Comparison of ENCODE assay signal across 20 cellular contexts in the genomic region with DNA sequence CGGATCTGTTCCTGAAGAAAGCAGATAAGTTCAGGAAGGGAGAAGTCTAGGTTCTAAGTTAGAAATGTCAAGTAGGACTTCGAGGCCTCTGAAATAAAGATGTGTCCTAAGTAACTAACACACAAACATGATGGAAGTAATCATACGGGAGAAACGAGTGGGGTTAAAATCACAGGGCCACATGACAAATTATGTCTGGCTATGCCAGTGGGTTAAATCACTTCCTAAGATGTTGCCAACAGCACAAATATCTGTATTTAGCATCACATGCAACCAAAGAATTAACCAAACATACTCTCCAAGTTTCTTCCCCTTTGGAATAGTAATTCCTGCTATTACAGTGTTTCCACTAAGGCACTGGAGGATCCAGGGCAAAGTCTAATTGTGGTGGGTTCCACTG.
"Had no signal": no experiment of that assay in that cellular context is flagged by ENCODE, and none has a peak within 500 bp of the region (broad histone marks: within the 10 kb centered on the region; RNA-seq: fewer than 3 reads in every experiment).

No MANE protein-coding gene starts in this region.

- DNase-seq: activated CD4-positive, alpha-beta T cell treated with anti-CD3 and anti-CD28 coated beads for 48 hours; activated CD4-positive, CD25-positive, alpha-beta regulatory T cell; activated CD8-positive, alpha-beta T cell treated with anti-CD3 and anti-CD28 coated beads for 36 hours; activated naive CD4-positive, alpha-beta T cell treated with anti-CD3 and anti-CD28 coated beads for 36 hours; activated T-cell treated with anti-CD3 and anti-CD28 coated beads, Interleukin-2, amount 50 U/mL, for 4 hours; cerebellar nuclear complex; effector memory CD8-positive, alpha-beta T cell; foreskin keratinocyte; nephron progenitor cell; nucleus accumbens; stimulated activated CD4-positive, alpha-beta T cell treated with anti-CD3 and anti-CD28 coated beads, Interleukin-15, amount 100 ng/mL, for 24 hours; stimulated activated CD4-positive, alpha-beta T cell treated with anti-CD3 and anti-CD28 coated beads, Interleukin-2, amount 100 ng/mL, for 48 hours; stimulated activated naive CD8-positive, alpha-beta T cell treated with anti-CD3 and anti-CD28 coated beads, Interleukin-15, amount 100 ng/mL, for 72 hours; T1000; testis; upper lobe of right lung had no signal

- H3K4me1 ChIP-seq: breast epithelium had no signal

- H3K27ac ChIP-seq: breast epithelium, foreskin keratinocyte, hepatocyte, testis had no signal

- H3K9me3 Mint-ChIP-seq: activated CD8-positive, alpha-beta T cell treated with anti-CD3 and anti-CD28 coated beads for 36 hours; activated naive CD4-positive, alpha-beta T cell treated with anti-CD3 and anti-CD28 coated beads for 36 hours; activated T-cell treated with anti-CD3 and anti-CD28 coated beads, Interleukin-2, amount 50 U/mL, for 4 hours; effector memory CD8-positive, alpha-beta T cell; nephron progenitor cell; stimulated activated naive CD8-positive, alpha-beta T cell treated with anti-CD3 and anti-CD28 coated beads, Interleukin-15, amount 100 ng/mL, for 72 hours had no signal

- H3K36me3 ChIP-seq: breast epithelium, upper lobe of right lung had no signal

- H3K4me3 Mint-ChIP-seq: activated CD8-positive, alpha-beta T cell treated with anti-CD3 and anti-CD28 coated beads for 36 hours; activated naive CD4-positive, alpha-beta T cell treated with anti-CD3 and anti-CD28 coated beads for 36 hours; activated T-cell treated with anti-CD3 and anti-CD28 coated beads, Interleukin-2, amount 50 U/mL, for 4 hours; effector memory CD8-positive, alpha-beta T cell; nephron progenitor cell; stimulated activated naive CD8-positive, alpha-beta T cell treated with anti-CD3 and anti-CD28 coated beads, Interleukin-15, amount 100 ng/mL, for 72 hours had no signal

- ATAC-seq: activated CD8-positive, alpha-beta T cell treated with anti-CD3 and anti-CD28 coated beads for 36 hours; activated T-cell treated with anti-CD3 and anti-CD28 coated beads, Interleukin-2, amount 50 U/mL, for 4 hours; effector memory CD8-positive, alpha-beta T cell; foreskin keratinocyte; stimulated activated naive CD8-positive, alpha-beta T cell treated with anti-CD3 and anti-CD28 coated beads, Interleukin-15, amount 100 ng/mL, for 72 hours; upper lobe of right lung had no signal

- H3K9me3 ChIP-seq: breast epithelium, testis, upper lobe of right lung had no signal

- H3K27ac Mint-ChIP-seq: activated CD8-positive, alpha-beta T cell treated with anti-CD3 and anti-CD28 coated beads for 36 hours; activated naive CD4-positive, alpha-beta T cell treated with anti-CD3 and anti-CD28 coated beads for 36 hours; effector memory CD8-positive, alpha-beta T cell; nephron progenitor cell; progenitor cell of endocrine pancreas; stimulated activated naive CD8-positive, alpha-beta T cell treated with anti-CD3 and anti-CD28 coated beads, Interleukin-15, amount 100 ng/mL, for 72 hours had no signal

- H3K27me3 ChIP-seq: breast epithelium, foreskin keratinocyte, hepatocyte, testis, upper lobe of right lung had no signal

- H3K4me2 ChIP-seq: hepatocyte had no signal

- H2AFZ ChIP-seq: hepatocyte had no signal

- H3K4me3 ChIP-seq: breast epithelium, hepatocyte, skin epidermis, testis, upper lobe of right lung had no signal

- H3K79me2 ChIP-seq: hepatocyte had no signal
